ENCODE assay signal across 1 cellular context in the genomic region with DNA sequence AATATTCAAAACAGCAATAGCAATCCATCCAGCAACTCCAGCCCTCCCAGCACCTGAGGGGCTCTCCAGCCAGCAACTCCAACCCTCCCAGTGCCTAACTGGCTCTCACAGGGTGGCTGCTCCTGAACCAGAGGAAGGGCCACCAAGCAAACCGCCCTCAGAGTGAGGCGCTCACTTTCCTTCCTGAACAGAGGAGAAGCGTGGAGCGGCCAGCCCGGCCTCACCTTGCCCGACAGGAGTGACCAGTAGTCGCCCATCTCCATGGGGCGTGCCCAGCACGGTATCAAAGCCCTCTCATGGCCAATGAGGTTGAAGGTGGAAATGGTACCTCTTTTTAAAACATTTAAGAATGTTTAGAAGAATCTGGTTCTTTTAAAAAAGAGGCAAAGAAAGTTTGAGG.
TF ChIP-seq lines count a peak whose summit lies in the region.

No MANE protein-coding gene starts in this region.

TF ChIP-seq in H1, 55 proteins besides CTCF, POLR2A, EP300 and RAD21:
- TF ChIP-seq CBX5 (IDR thresholded peaks at IDR 0.05; ENCODE audit: low read depth, low read length) = no peak
- no peak for TF ChIP-seq SUZ12 (IDR thresholded peaks at IDR 0.05; ENCODE audit: low read length)
- no peak for TF ChIP-seq CHD7 (IDR thresholded peaks at IDR 0.05; ENCODE audit: insufficient replicate concordance, low read length)
- TF ChIP-seq BACH1 (IDR thresholded peaks at IDR 0.05; ENCODE audit: low read length) = no peak
- TF ChIP-seq TEAD4 (IDR thresholded peaks at IDR 0.05; ENCODE audit: low read depth, low read length) = no peak
- TF ChIP-seq SAP30 (IDR thresholded peaks at IDR 0.05; ENCODE audit: insufficient read depth, insufficient replicate concordance, low read length) = no peak
- no peak for TF ChIP-seq SP1 (IDR thresholded peaks at IDR 0.05; ENCODE audit: low read depth, low read length)
- TF ChIP-seq SP2 (IDR thresholded peaks at IDR 0.05; ENCODE audit: low read length) = no peak
- TF ChIP-seq TBP (IDR thresholded peaks at IDR 0.05; ENCODE audit: low read depth, low read length) = no peak
